25 cellular contexts compared by ENCODE assay signal in the genomic region with DNA sequence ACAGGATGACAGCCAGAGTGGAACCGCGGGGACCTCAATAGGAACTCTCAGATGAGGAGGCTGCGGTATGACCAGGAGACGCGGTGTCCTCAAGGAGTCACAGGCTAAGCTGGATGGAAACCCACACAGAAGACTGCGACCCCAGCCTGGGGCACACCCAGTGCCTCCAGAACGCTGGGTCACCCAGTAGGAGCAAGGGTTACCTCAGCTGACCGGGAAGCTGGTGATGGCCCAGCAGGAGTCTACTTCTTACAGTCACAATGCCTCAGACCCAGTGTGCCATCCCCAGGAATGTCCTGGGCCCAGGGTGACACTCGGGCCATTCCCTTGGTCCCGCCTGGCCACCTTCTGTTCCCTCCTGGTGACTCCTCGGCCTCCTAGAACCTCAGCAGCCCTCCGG. TPM values are rescaled to one million over a fixed set of nuclear protein-coding genes. Genes with fewer than 3 reads are reported as not detected.
A peak's percentile ranks its signal among the peaks of the same experiment; 100 is the strongest.
DNase-seq lines count a peak whose midpoint lies in the region; ATAC-seq and TF ChIP-seq lines count a peak whose summit lies in the region.
"Had no signal": no experiment of that assay in that cellular context is flagged by ENCODE, and none has a peak within 500 bp of the region (broad histone marks: within the 10 kb centered on the region; RNA-seq: fewer than 3 reads in every experiment).

No MANE protein-coding gene starts in this region.

- peaks cover 95% of the 10 kb centered on the region for H3K27me3 ChIP-seq in endodermal cell (ENCODE audit: control insufficient read depth, insufficient read depth, low read length, poor library complexity, severe bottlenecking)

- H3K4me3 ChIP-seq in endodermal cell (ENCODE audit: low read length) = no peak overlapping the region
- H3K4me3 ChIP-seq: BLaER1, GM12878 had no signal

- no peak for TF ChIP-seq CTCF in endodermal cell (conservative IDR thresholded peaks at IDR 0.05)

- DNase-seq in endodermal cell (peak; percentile 25), mesenteric fat pad (ENCODE audit: low spot score) (peak; percentile 78), MV-4-11 (lab: John Stamatoyannopoulos, UW) (no peak), GM19238 (ENCODE audit: insufficient read length, low spot score) (no peak)
- DNase-seq: 8988T; ACHN; BE2C; C1 segment of cervical spinal cord; CD4-positive, alpha-beta memory T cell; CD4-positive, CD25-positive, alpha-beta regulatory T cell; CD8-positive, alpha-beta memory T cell; DMS 273 treated with DMSO at 0.1 percent for 48 hours; DMS153; DMS53; DMS79; DND-41; EL; GDM1 had no signal

- WGBS in endodermal cell (ENCODE audit: insufficient coverage in 1 of 2, insufficient read length in 1 of 2), 2 experiments = 85 to 88% methylated on average over 12 of the region's 12 CpGs

- no peaks in the 10 kb centered on the region for H3K36me3 Mint-ChIP-seq in endodermal cell (ENCODE audit: low read depth)
- H3K36me3 Mint-ChIP-seq: CD14-positive monocyte; CD4-positive, alpha-beta memory T cell; CD4-positive, CD25-positive, alpha-beta regulatory T cell; CD8-positive, alpha-beta memory T cell had no signal

- peaks cover 6% of the 10 kb centered on the region for H3K4me1 Mint-ChIP-seq in endodermal cell
- H3K4me1 Mint-ChIP-seq: CD14-positive monocyte; CD4-positive, alpha-beta memory T cell; CD8-positive, alpha-beta memory T cell had no signal

- H3K27ac Mint-ChIP-seq in endodermal cell = no peak overlapping the region
- H3K27ac Mint-ChIP-seq: CD14-positive monocyte; CD4-positive, alpha-beta memory T cell; CD4-positive, CD25-positive, alpha-beta regulatory T cell; CD8-positive, alpha-beta memory T cell had no signal

- H3K27ac ChIP-seq in endodermal cell (ENCODE audit: low read depth, low read length) = no peak overlapping the region
- H3K27ac ChIP-seq: BLaER1 had no signal

- H3K4me1 ChIP-seq in endodermal cell (ENCODE audit: control insufficient read depth, insufficient read depth, low read length) = no peaks in the 10 kb centered on the region
- H3K4me1 ChIP-seq: BE2C, BLaER1 had no signal

- H3K9ac ChIP-seq in endodermal cell (ENCODE audit: extremely low read depth, low read length, poor library complexity, severe bottlenecking) = no peak overlapping the region
- H3K9ac ChIP-seq: BLaER1 had no signal

- ATAC-seq in GM21515 (IDR thresholded peaks at IDR 0.05; ENCODE audit: unreplicated experiment) = no peak
- ATAC-seq: GM12878 had no signal

- H3K36me3 ChIP-seq in endodermal cell (ENCODE audit: control insufficient read depth, insufficient read depth, low read length) = no peaks in the 10 kb centered on the region
- H3K36me3 ChIP-seq: BE2C, BLaER1 had no signal

- H3K4me3 Mint-ChIP-seq in endodermal cell = no peak overlapping the region
- H3K4me3 Mint-ChIP-seq: CD14-positive monocyte; CD4-positive, alpha-beta memory T cell; CD4-positive, CD25-positive, alpha-beta regulatory T cell; CD8-positive, alpha-beta memory T cell had no signal

- H3K9me3 ChIP-seq in endodermal cell (ENCODE audit: control insufficient read depth, low read length) = no peaks in the 10 kb centered on the region
- H3K9me3 ChIP-seq: BE2C, BLaER1 had no signal

- H3K27me3 Mint-ChIP-seq in endodermal cell (ENCODE audit: insufficient read depth) = peaks cover 97% of the 10 kb centered on the region

- no peaks in the 10 kb centered on the region for H3K9me3 Mint-ChIP-seq in endodermal cell
- H3K9me3 Mint-ChIP-seq: CD14-positive monocyte; CD4-positive, alpha-beta memory T cell had no signal

RNA-seq across cellular contexts. Expression of a gene that starts 29.9 kb away (rescaled TPM):
- total RNA-seq in endodermal cell = under 1 TPM in 1 of 2 donors, not detected in 1; 0.33 TPM
- 18.5 TPM for polyA plus RNA-seq in endodermal cell (2013, experiment 1 of 2)
- polyA plus RNA-seq in endodermal cell (2013, experiment 2 of 2) = 22.2 TPM
- not detected for total RNA-seq in mesenteric fat pad
- total RNA-seq: A673; CD4-positive, alpha-beta memory T cell; CD4-positive, CD25-positive, alpha-beta regulatory T cell; CD8-positive, alpha-beta memory T cell; G401; GM12878 had no signal
- polyA plus RNA-seq: AG04450; CD14-positive monocyte; CD4-positive, alpha-beta memory T cell; CD4-positive, CD25-positive, alpha-beta regulatory T cell; CD8-positive, alpha-beta memory T cell; GM12878 had no signal

RNA-seq across cellular contexts. Expression of a gene that starts 58.5 kb away (rescaled TPM):
- not detected for total RNA-seq in endodermal cell
- 16.1 TPM for polyA plus RNA-seq in endodermal cell (2013, experiment 1 of 2)
- 19.3 TPM for polyA plus RNA-seq in endodermal cell (2013, experiment 2 of 2)
- total RNA-seq in mesenteric fat pad = 0.22 TPM
- total RNA-seq: A673; CD4-positive, alpha-beta memory T cell; CD4-positive, CD25-positive, alpha-beta regulatory T cell; CD8-positive, alpha-beta memory T cell; G401; GM12878 had no signal
- polyA plus RNA-seq: AG04450; CD14-positive monocyte; CD4-positive, alpha-beta memory T cell; CD4-positive, CD25-positive, alpha-beta regulatory T cell; CD8-positive, alpha-beta memory T cell; GM12878 had no signal

Comparison
In these comparisons a context has a peak if more than half of its experiments do, and no peak if none do; other contexts are left out.
1. DNase-seq: peak in endodermal cell (single experiment) and mesenteric fat pad (single experiment); none in MV-4-11 (single experiment) and GM19238 (single experiment).